In the genomic region with DNA sequence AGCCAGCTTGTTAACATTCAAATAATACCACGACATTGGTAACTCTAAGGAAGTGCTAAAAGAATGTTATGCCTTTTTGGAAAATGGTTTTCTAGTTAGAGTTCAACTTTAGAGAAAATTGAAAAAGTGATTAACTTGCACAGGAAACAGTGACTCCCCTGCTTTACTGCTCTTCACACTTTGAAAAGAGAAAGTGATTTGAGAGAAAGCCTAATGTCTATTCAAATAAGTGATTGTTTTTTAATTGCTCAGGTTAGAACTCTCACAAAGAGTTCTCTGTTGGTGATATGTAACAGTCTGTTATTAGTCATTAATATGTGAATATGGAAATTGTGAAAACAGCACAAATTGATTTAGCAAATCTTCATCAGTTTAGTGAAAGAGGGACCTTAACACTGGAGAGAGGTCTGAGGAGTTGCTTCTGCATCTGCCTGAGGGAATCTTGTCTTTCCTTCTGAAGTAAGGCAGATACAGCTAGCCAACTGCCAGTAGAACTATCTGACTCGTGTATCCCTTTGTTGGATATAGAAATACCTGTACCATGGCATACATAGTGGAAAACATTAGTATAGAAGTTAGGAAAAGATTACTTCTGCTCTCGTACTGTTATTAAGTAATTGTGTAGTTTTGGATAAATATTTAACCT, we compare ENCODE assay signal across 12 cellular contexts. TPM values are rescaled to one million over a fixed set of nuclear protein-coding genes. Genes with fewer than 3 reads are reported as not detected.
A peak's percentile ranks its signal among the peaks of the same experiment; 100 is the strongest.
DNase-seq lines count a peak whose midpoint lies in the region; ATAC-seq, FAIRE-seq and TF ChIP-seq lines count a peak whose summit lies in the region.
"Had no signal": no experiment of that assay in that cellular context is flagged by ENCODE, and none has a peak within 500 bp of the region (broad histone marks: within the 10 kb centered on the region; RNA-seq: fewer than 3 reads in every experiment).

No MANE protein-coding gene starts in this region.

- DNase-seq in HepG2 (ENCODE audit: low spot score), result no peak
- DNase-seq in ascending aorta (ENCODE audit: low spot score in 2 of 2), result no peak
- DNase-seq in naive thymus-derived CD8-positive, alpha-beta T cell, result peak in 2 of 10 donors; percentile 29 to 33
- no peak for DNase-seq in PC-9
- DNase-seq in HPDE6-E6E7 (ENCODE audit: extremely low spot score), result no peak
- no peak for DNase-seq in NCI-H187 treated with DMSO at 0.1 percent for 48 hours (lab: John Stamatoyannopoulos, UW)
- DNase-seq: NCI-H187 had no signal

- H3K9ac ChIP-seq in liver (ENCODE audit: low read depth in 1 of 2, low read length in 2 of 2) (no peak overlapping the region), HepG2 (ENCODE audit: insufficient read depth, low read depth, low read length) (no peak overlapping the region)

- peaks cover 0 to 14% (median 10%) of the 10 kb centered on the region in 3 donors for H3K36me3 Mint-ChIP-seq in naive thymus-derived CD8-positive, alpha-beta T cell

- peak overlapping the region; percentile 23 to 43 for H3K27ac ChIP-seq in liver (ENCODE audit: low read depth in 1 of 2, low read length in 2 of 2)
- H3K27ac ChIP-seq in HepG2 (ENCODE audit: extremely low read length, insufficient read depth, low read length), result no peak overlapping the region
- H3K27ac ChIP-seq in ascending aorta, result peak overlapping the region; percentile 47 to 48
- no peak overlapping the region for H3K27ac ChIP-seq in PC-9
- H3K27ac ChIP-seq: C4-2B had no signal

- H3K4me2 ChIP-seq in HepG2 (ENCODE audit: low read depth, low read length), result no peak overlapping the region
- no peak overlapping the region for H3K4me2 ChIP-seq in PC-9

- no peak for TF ChIP-seq POLR2A in HepG2 (IDR thresholded peaks at IDR 0.05; ENCODE audit: insufficient read depth in 1 of 2, low read depth in 2 of 2, low read length in 2 of 2)

- no peak for FAIRE-seq in HepG2 (lab: Jason Lieb, UNC)

- H3K36me3 ChIP-seq in liver (ENCODE audit: control insufficient read depth in 4 of 4, insufficient read depth in 3 of 4, low read depth in 1 of 4, low read length in 3 of 4), result no peaks in the 10 kb centered on the region
- no peaks in the 10 kb centered on the region for H3K36me3 ChIP-seq in HepG2 (replicated peaks in 1 of 2; ENCODE audit: control insufficient read depth in 1 of 2, insufficient read depth in 2 of 2, low read length in 2 of 2)
- H3K36me3 ChIP-seq in ascending aorta, result no peaks in the 10 kb centered on the region
- H3K36me3 ChIP-seq in PC-9 (ENCODE audit: low read depth), result peaks cover 23% of the 10 kb centered on the region; the same call in 1 of the 2 replicates

- peak overlapping the region; percentile 85 to 99 (median 92) for H3K27ac Mint-ChIP-seq in naive thymus-derived CD8-positive, alpha-beta T cell

- TF ChIP-seq CTCF in liver (IDR thresholded peaks at IDR 0.05; ENCODE audit: low read depth, low read length, missing input control) (no peak), HepG2 (CRISPR knock-in tag; IDR thresholded peaks at IDR 0.05) (no peak), ascending aorta (IDR thresholded peaks at IDR 0.05) (no peak), PC-9 (conservative IDR thresholded peaks at IDR 0.05) (no peak)

- CTCF ChIA-PET in HepG2 (lab: Yijun Ruan, JAX; ENCODE audit: low intra/inter-chr PET ratio, low total read pairs) (no interaction called here), PC-9 (lab: Charles Lee) (no interaction called here)

- 34% methylated on average over 3 of the region's 3 CpGs for WGBS in liver
- 37% methylated on average over 3 of the region's 3 CpGs for WGBS in HepG2 (ENCODE audit: low lambda C conversion rate)

- H3K4me1 ChIP-seq in liver (ENCODE audit: control insufficient read depth in 4 of 4, insufficient read depth in 4 of 4, low read length in 3 of 4), result peaks cover 0 to 31% (median 14%) of the 10 kb centered on the region in 4 donors
- H3K4me1 ChIP-seq in HepG2 (ENCODE audit: insufficient read depth, low read length), result peaks cover 10% of the 10 kb centered on the region
- H3K4me1 ChIP-seq in ascending aorta, result peaks cover 0 to 3% of the 10 kb centered on the region in 2 donors
- H3K4me1 ChIP-seq in PC-9 (replicated peaks; ENCODE audit: insufficient read depth), result no peaks in the 10 kb centered on the region

- no peaks in the 10 kb centered on the region for H3K27me3 ChIP-seq in liver (ENCODE audit: control insufficient read depth in 4 of 4, insufficient read depth in 4 of 4, low read length in 3 of 4)
- H3K27me3 ChIP-seq in HepG2 (ENCODE audit: control insufficient read depth in 1 of 2, insufficient read depth in 2 of 2, low read length in 2 of 2), result no peaks in the 10 kb centered on the region
- H3K27me3 ChIP-seq in ascending aorta, result no peaks in the 10 kb centered on the region
- no peaks in the 10 kb centered on the region for H3K27me3 ChIP-seq in PC-9 (ENCODE audit: insufficient read depth, low read depth)

- H3K9me3 Mint-ChIP-seq in naive thymus-derived CD8-positive, alpha-beta T cell, result peaks cover 0 to 4% (median 0%) of the 10 kb centered on the region in 9 donors

- H3K4me3 ChIP-seq in liver (ENCODE audit: low read depth in 1 of 3, low read length in 3 of 3), result no peak overlapping the region
- H3K4me3 ChIP-seq in HepG2 (replicated peaks in 1 of 3; ENCODE audit: insufficient read depth in 1 of 3, low read depth in 2 of 3, low read length in 3 of 3), result no peak overlapping the region
- peak overlapping the region in 1 of 2 donors; percentile 10 for H3K4me3 ChIP-seq in ascending aorta
- H3K4me3 ChIP-seq in PC-9, result no peak overlapping the region

- BruUV-seq in HepG2 (replicated peaks; lab: Mats Ljungman, UMichigan) (no TSS peak), PC-9 (replicated peaks; lab: Mats Ljungman, UMichigan) (no TSS peak)

- H3K79me2 ChIP-seq in HepG2 (ENCODE audit: insufficient read depth, low read length) (peaks cover 20% of the 10 kb centered on the region), PC-9 (ENCODE audit: low read depth) (peaks cover 90% of the 10 kb centered on the region)

- no peak overlapping the region for H2AFZ ChIP-seq in HepG2 (ENCODE audit: low read length)
- H2AFZ ChIP-seq in PC-9, result no peak overlapping the region

- no peaks in the 10 kb centered on the region for H3K9me2 ChIP-seq in PC-9 (ENCODE audit: insufficient read depth)

- TF ChIP-seq EP300 in HepG2 (IDR thresholded peaks at IDR 0.05; ENCODE audit: low read depth in 2 of 2, low read length in 2 of 2), result no peak
- TF ChIP-seq EP300 in HepG2 (CRISPR knock-in tag; IDR thresholded peaks at IDR 0.05; ENCODE audit: borderline replicate concordance), result no peak

- H4K20me1 ChIP-seq in HepG2 (ENCODE audit: insufficient read depth, low read length), result no peaks in the 10 kb centered on the region
- no peaks in the 10 kb centered on the region for H4K20me1 ChIP-seq in PC-9 (ENCODE audit: insufficient read depth)

- ATAC-seq in HepG2, result no peak
- peak in 1 of 2 donors; percentile 29 for ATAC-seq in naive thymus-derived CD8-positive, alpha-beta T cell
- no peak for ATAC-seq in HG02840 (IDR thresholded peaks at IDR 0.05; ENCODE audit: low FRiP score, unreplicated experiment)
- ATAC-seq: left lobe of liver, Right ventricle myocardium inferior had no signal

- peaks cover 25 to 85% (median 68%) of the 10 kb centered on the region in 4 donors for H3K4me1 Mint-ChIP-seq in naive thymus-derived CD8-positive, alpha-beta T cell

- no peaks in the 10 kb centered on the region for H3K9me3 ChIP-seq in liver (ENCODE audit: control insufficient read depth in 4 of 4, low read length in 3 of 4)
- H3K9me3 ChIP-seq in HepG2 (ENCODE audit: low read length), result no peaks in the 10 kb centered on the region
- H3K9me3 ChIP-seq in ascending aorta, result no peaks in the 10 kb centered on the region
- H3K9me3 ChIP-seq in PC-9 (ENCODE audit: insufficient read depth, low read depth), result no peaks in the 10 kb centered on the region

- no peaks in the 10 kb centered on the region for H3K27me3 Mint-ChIP-seq in naive thymus-derived CD8-positive, alpha-beta T cell

- no peaks in the 10 kb centered on the region for H3F3A ChIP-seq in PC-9 (ENCODE audit: insufficient read depth, low read depth)

- intact Hi-C loops in HepG2 (cut with micrococcal nuclease; ENCODE audit: unreplicated experiment), result no loop called here
- intact Hi-C loops in ascending aorta (cut with DNase I), result no loop called here
- intact Hi-C loops in PC-9 (cut with micrococcal nuclease; ENCODE audit: unreplicated experiment), result no loop called here

- POLR2A ChIA-PET in HepG2 (lab: Yijun Ruan, JAX) (no interaction called here), PC-9 (lab: Charles Lee; ENCODE audit: unreplicated experiment) (no interaction called here)
- POLR2A ChIA-PET in naive thymus-derived CD8-positive, alpha-beta T cell (lab: Charles Lee), result interaction anchor here (1.0 to 1.7 kb wide), 2 partner anchors 25 to 29 kb away, joined by 3 to 9 read pairs; partner anchors contain the start of gene ATF7IP

- TF ChIP-seq RAD21 in liver (IDR thresholded peaks at IDR 0.05) (no peak), HepG2 (CRISPR knock-in tag; IDR thresholded peaks at IDR 0.05) (no peak)

- in situ Hi-C loops in HepG2 (cut with HindIII; ENCODE audit: extremely low pct_ligation_motif_present, low pct_unique_long_range_greater_than_20kb), result no loop called here

- peak overlapping the region; percentile 50 to 85 (median 76) for H3K4me3 Mint-ChIP-seq in naive thymus-derived CD8-positive, alpha-beta T cell

RNA-seq across cellular contexts. Expression of gene ATF7IP, which starts 25.5 kb away (rescaled TPM):
- 10 to 100 TPM; 20.8 to 25.6 TPM for total RNA-seq in liver
- 10 to 100 TPM in 1 of 2 donors, 1 to 10 TPM in 1; 3.9 to 19.0 TPM for polyA plus RNA-seq in liver
- 11.8 and 15.2 TPM in 2 replicates for total RNA-seq in HepG2 (2016; rRNA removed; fragmentation: Illumina TruSeq; extraction: Trizol)
- total RNA-seq in HepG2 (2016; cell fraction: cytosol; rRNA removed; fragmentation: Illumina TruSeq; extraction: Trizol; ENCODE audit: low read depth), result 13.2 and 15.0 TPM in 2 replicates
- 7.3 and 14.4 TPM in 2 replicates for total RNA-seq in HepG2 (2016; cell fraction: insoluble cytoplasmic fraction; rRNA removed; fragmentation: Illumina TruSeq; extraction: Trizol)
- 15.8 and 17.6 TPM in 2 replicates for total RNA-seq in HepG2 (2016; cell fraction: membrane; rRNA removed; fragmentation: Illumina TruSeq; extraction: Trizol)
- total RNA-seq in HepG2 (2016; cell fraction: nucleus; rRNA removed; fragmentation: Illumina TruSeq; extraction: Trizol), result 12.9 and 14.6 TPM in 2 replicates
- 1.5 and 1.8 TPM in 2 replicates for polyA plus RNA-seq in HepG2 (2011; rRNA removed)
- 0.78 and 0.96 TPM in 2 replicates for polyA plus RNA-seq in HepG2 (2011; cell fraction: cytosol; rRNA removed)
- polyA plus RNA-seq in HepG2 (2011; cell fraction: nucleus; rRNA removed), result 1.6 and 1.9 TPM in 2 replicates
- polyA plus RNA-seq in HepG2 (2012), result 1.4 and 4.3 TPM in 2 replicates
- 0.19 and 0.22 TPM in 2 replicates for polyA plus RNA-seq in HepG2 (2016; cell fraction: cytosol; fragmentation: Illumina TruSeq; extraction: Trizol; ENCODE audit: low read depth)
- polyA plus RNA-seq in HepG2 (2016; cell fraction: insoluble cytoplasmic fraction; fragmentation: Illumina TruSeq; extraction: Trizol; ENCODE audit: low read depth), result 5.7 and 6.5 TPM in 2 replicates
- polyA plus RNA-seq in HepG2 (2016; cell fraction: membrane; fragmentation: Illumina TruSeq; extraction: Trizol; ENCODE audit: low read depth), result 0.56 and 0.68 TPM in 2 replicates
- 3.9 and 4.7 TPM in 2 replicates for polyA plus RNA-seq in HepG2 (2016; cell fraction: nucleus; fragmentation: Illumina TruSeq; extraction: Trizol; ENCODE audit: insufficient read depth, low read depth)
- 12.7 and 41.4 TPM in 2 replicates for polyA minus RNA-seq in HepG2 (2011; rRNA and poly(A)+ RNA removed; ENCODE audit: low replicate concordance)
- polyA minus RNA-seq in HepG2 (2011; cell fraction: cytosol; rRNA and poly(A)+ RNA removed), result 4.7 TPM in 2 replicates
- polyA minus RNA-seq in HepG2 (2011; cell fraction: nucleus; rRNA and poly(A)+ RNA removed), result 15.3 and 17.4 TPM in 2 replicates
- total RNA-seq in ascending aorta, result 58.2 TPM
- total RNA-seq in naive thymus-derived CD8-positive, alpha-beta T cell, result 100 to 1,000 TPM; 164 to 174 TPM
- polyA plus RNA-seq in naive thymus-derived CD8-positive, alpha-beta T cell, result 10 to 100 TPM; 70.6 to 84.9 (median 83.1) TPM
- total RNA-seq in PC-9 (2021), result 72.2 and 94.7 TPM in 2 replicates

Comparison
In these comparisons a context has a peak if more than half of its experiments do, and no peak if none do; other contexts are left out.
1. H3K27ac ChIP-seq: peak in liver (2 of 2) and ascending aorta (2 of 2); none in HepG2 (single experiment) and PC-9 (single experiment).